Comparison of ENCODE assay signal across 23 cellular contexts in the genomic region with DNA sequence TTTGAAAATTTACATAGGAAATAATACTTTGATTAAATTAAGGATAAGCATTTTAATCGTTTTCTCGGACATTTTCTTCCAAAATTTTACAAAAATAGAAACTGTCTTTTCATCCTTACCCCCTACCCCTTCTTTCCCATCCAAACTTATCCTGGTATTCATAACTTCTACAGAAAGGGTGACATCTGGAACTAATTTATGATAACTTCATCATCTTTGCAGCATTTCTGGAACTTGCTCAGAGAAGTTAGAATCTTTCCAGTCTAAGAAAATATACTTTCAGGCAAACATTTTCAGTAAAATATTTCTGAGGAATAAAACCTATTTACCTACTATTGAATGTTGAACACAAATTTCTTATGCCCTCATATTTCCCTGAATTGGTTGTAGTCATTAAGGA.
"Had no signal": no experiment of that assay in that cellular context is flagged by ENCODE, and none has a peak within 500 bp of the region (broad histone marks: within the 10 kb centered on the region; RNA-seq: fewer than 3 reads in every experiment).

No MANE protein-coding gene starts in this region.

- H3K27me3 Mint-ChIP-seq: progenitor cell of endocrine pancreas had no signal

- H2AFZ ChIP-seq: parathyroid adenoma had no signal

- H3K4me1 ChIP-seq: gastrocnemius medialis, parathyroid adenoma, testis, upper lobe of right lung had no signal

- H3K4me1 Mint-ChIP-seq: stimulated activated effector memory CD8-positive, alpha-beta T cell treated with anti-CD3 and anti-CD28 coated beads, Interleukin-12 subunit alpha, Interleukin-12 subunit beta, amount 100 ng/mL, for 72 hours had no signal

- H3K27ac ChIP-seq: gastrocnemius medialis, lower lobe of right lung, neutrophil, parathyroid adenoma, testis, upper lobe of right lung, vagina had no signal

- DNase-seq: dermis blood vessel endothelial cell; effector memory CD4-positive, alpha-beta T cell; gastrocnemius medialis; head of caudate nucleus; left ventricle myocardium superior; lower lobe of right lung; natural killer cell; sigmoid colon; stimulated activated CD4-positive, alpha-beta T cell treated with anti-CD3 and anti-CD28 coated beads, Interleukin-2, amount 100 ng/mL, for 24 hours; stimulated activated CD4-positive, alpha-beta T cell treated with anti-CD3 and anti-CD28 coated beads, Interleukin-4, amount 100 ng/mL, for 24 hours; stimulated activated naive CD4-positive, alpha-beta T cell treated with Interleukin-2 at 50 U/mL for 16 hours; stomach; testis; transverse colon; upper lobe of right lung had no signal

- H3K4me3 Mint-ChIP-seq: memory B cell; natural killer cell; neural crest cell; stimulated activated effector memory CD8-positive, alpha-beta T cell treated with anti-CD3 and anti-CD28 coated beads, Interleukin-12 subunit alpha, Interleukin-12 subunit beta, amount 100 ng/mL, for 72 hours had no signal

- H3K36me3 ChIP-seq: esophagus muscularis mucosa, gastrocnemius medialis, lower lobe of right lung, neutrophil, sigmoid colon, stomach, transverse colon, upper lobe of right lung, vagina had no signal

- H3K27me3 ChIP-seq: esophagus muscularis mucosa, gastrocnemius medialis, neutrophil, sigmoid colon, stomach, testis, transverse colon, upper lobe of right lung, vagina had no signal

- ATAC-seq: gastrocnemius medialis; left ventricle myocardium superior; lower lobe of right lung; natural killer cell; stimulated activated effector memory CD8-positive, alpha-beta T cell treated with anti-CD3 and anti-CD28 coated beads, Interleukin-12 subunit alpha, Interleukin-12 subunit beta, amount 100 ng/mL, for 72 hours; upper lobe of right lung had no signal

- H3K36me3 Mint-ChIP-seq: memory B cell; stimulated activated effector memory CD8-positive, alpha-beta T cell treated with anti-CD3 and anti-CD28 coated beads, Interleukin-12 subunit alpha, Interleukin-12 subunit beta, amount 100 ng/mL, for 72 hours had no signal

- H3K9ac ChIP-seq: parathyroid adenoma had no signal

- H3K4me3 ChIP-seq: esophagus muscularis mucosa, gastrocnemius medialis, lower lobe of right lung, sigmoid colon, stomach, testis, transverse colon, upper lobe of right lung, vagina had no signal

- H3K9me3 ChIP-seq: esophagus muscularis mucosa, gastrocnemius medialis, lower lobe of right lung, neutrophil, sigmoid colon, stomach, testis, transverse colon, upper lobe of right lung, vagina had no signal

- H3K27ac Mint-ChIP-seq: memory B cell; natural killer cell; progenitor cell of endocrine pancreas; stimulated activated effector memory CD8-positive, alpha-beta T cell treated with anti-CD3 and anti-CD28 coated beads, Interleukin-12 subunit alpha, Interleukin-12 subunit beta, amount 100 ng/mL, for 72 hours had no signal

- H3K79me2 ChIP-seq: parathyroid adenoma had no signal
